In the genomic region with DNA sequence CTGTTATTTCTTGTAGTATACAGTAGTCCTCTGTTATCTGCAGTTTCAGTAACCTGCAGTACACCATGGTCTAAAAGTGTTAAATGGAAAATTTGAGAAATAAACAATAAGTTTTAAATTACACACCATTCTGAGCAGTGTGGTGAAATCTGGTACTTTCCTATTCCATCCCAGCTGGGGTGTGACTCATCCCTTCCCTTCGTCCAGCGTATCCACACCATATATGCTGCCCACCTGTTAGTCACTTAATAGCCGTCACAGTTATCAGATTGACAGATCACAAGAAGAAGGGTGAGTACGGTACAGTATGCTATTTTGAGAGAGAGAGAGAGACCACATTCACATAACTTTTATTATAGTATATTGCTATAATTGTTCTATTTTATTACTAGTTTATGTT, we compare ENCODE assay signal across 10 cellular contexts. TPM values are rescaled to one million over a fixed set of nuclear protein-coding genes. Genes with fewer than 3 reads are reported as not detected.
A peak's percentile ranks its signal among the peaks of the same experiment; 100 is the strongest.
DNase-seq lines count a peak whose midpoint lies in the region; ATAC-seq and TF ChIP-seq lines count a peak whose summit lies in the region.
"Had no signal": no experiment of that assay in that cellular context is flagged by ENCODE, and none has a peak within 500 bp of the region (broad histone marks: within the 10 kb centered on the region; RNA-seq: fewer than 3 reads in every experiment).

No MANE protein-coding gene starts in this region.

- H3K27me3 ChIP-seq in adipocyte (replicated peaks; ENCODE audit: control insufficient read depth, insufficient read depth, low read length): no peaks in the 10 kb centered on the region

- intact Hi-C loops in cardiac septum (cut with DNase I): no loop called here

- H3K27ac ChIP-seq in HEK293 (ENCODE audit: extremely low read depth, low read depth, low read length): no peak overlapping the region

- H3K36me3 ChIP-seq in HEK293 (ENCODE audit: control insufficient read depth in 2 of 2, insufficient read depth in 1 of 2, low read length in 2 of 2): no peaks in the 10 kb centered on the region; a peak in 1 of 3 replicates
- H3K36me3 ChIP-seq in adipocyte (ENCODE audit: control insufficient read depth, insufficient read depth, low read length, severe bottlenecking): peaks cover 5% of the 10 kb centered on the region

- no peaks in the 10 kb centered on the region for H3K36me3 Mint-ChIP-seq in endothelial cell (ENCODE audit: low read depth, unreplicated experiment)
- H3K36me3 Mint-ChIP-seq: natural killer cell treated with Interleukin-12 subunit alpha and Interleukin-12 subunit beta and Interleukin-15 and Interleukin-18, amount 100 ng/mL, for 72 hours had no signal

- no peaks in the 10 kb centered on the region for H3K4me1 ChIP-seq in HEK293 (ENCODE audit: control insufficient read depth, insufficient read depth, low read length)
- no peaks in the 10 kb centered on the region for H3K4me1 ChIP-seq in adipocyte (ENCODE audit: control insufficient read depth, insufficient read depth, low read length)

- no peaks in the 10 kb centered on the region for H3K9me3 ChIP-seq in HEK293 (ENCODE audit: control insufficient read depth, insufficient read depth, low read depth, low read length)
- H3K9me3 ChIP-seq in adipocyte (ENCODE audit: control insufficient read depth, low read length): no peaks in the 10 kb centered on the region

- peak; percentile 46 for DNase-seq in GM03348 (ENCODE audit: low spot score)
- DNase-seq in adipocyte (ENCODE audit: low read depth): peak; percentile 72
- no peak for DNase-seq in omental fat pad (ENCODE audit: low spot score)
- DNase-seq in endothelial cell (ENCODE audit: low spot score): no peak
- DNase-seq in cardiac septum (ENCODE audit: low spot score): no peak
- DNase-seq in T-helper 1 cell: no peak

- CTCF ChIA-PET in HEK293 (lab: Yijun Ruan, JAX): no interaction called here

- H3K9me3 Mint-ChIP-seq in endothelial cell (ENCODE audit: unreplicated experiment): no peaks in the 10 kb centered on the region
- H3K9me3 Mint-ChIP-seq: natural killer cell treated with Interleukin-12 subunit alpha and Interleukin-12 subunit beta and Interleukin-15 and Interleukin-18, amount 100 ng/mL, for 72 hours had no signal

- no peak overlapping the region for H3K27ac Mint-ChIP-seq in endothelial cell (ENCODE audit: unreplicated experiment)
- H3K27ac Mint-ChIP-seq: natural killer cell treated with Interleukin-12 subunit alpha and Interleukin-12 subunit beta and Interleukin-15 and Interleukin-18, amount 100 ng/mL, for 72 hours had no signal

- H3K4me3 ChIP-seq in HEK293 (ENCODE audit: low read depth, low read length) (no peak overlapping the region), adipocyte (ENCODE audit: low read length) (no peak overlapping the region)

- ATAC-seq in omental fat pad (ENCODE audit: low FRiP score) (peak; percentile 44), HG03196 (IDR thresholded peaks at IDR 0.05; ENCODE audit: unreplicated experiment) (no peak)

- no peaks in the 10 kb centered on the region for H3K4me1 Mint-ChIP-seq in endothelial cell (ENCODE audit: unreplicated experiment)

- no peak for TF ChIP-seq CTCF in HEK293 (tag by site-specific recombination; IDR thresholded peaks at IDR 0.05)
- TF ChIP-seq CTCF in omental fat pad (IDR thresholded peaks at IDR 0.05): no peak
- TF ChIP-seq CTCF in endothelial cell (IDR thresholded peaks at IDR 0.05; ENCODE audit: unreplicated experiment): no peak

- H3K27me3 Mint-ChIP-seq in endothelial cell (ENCODE audit: unreplicated experiment): no peaks in the 10 kb centered on the region

- H3K9ac ChIP-seq in adipocyte (ENCODE audit: low read length): no peak overlapping the region

- H3K4me3 Mint-ChIP-seq in endothelial cell (ENCODE audit: unreplicated experiment): no peak overlapping the region
- H3K4me3 Mint-ChIP-seq: natural killer cell treated with Interleukin-12 subunit alpha and Interleukin-12 subunit beta and Interleukin-15 and Interleukin-18, amount 100 ng/mL, for 72 hours had no signal

- POLR2A ChIA-PET in HEK293 (lab: Yijun Ruan, JAX): no interaction called here

TF ChIP-seq in HEK293, 187 proteins besides CTCF, POLR2A, EP300 and RAD21 (continues in another document):
- TF ChIP-seq ZNF776 (tag by site-specific recombination; IDR thresholded peaks at IDR 0.05; ENCODE audit: borderline replicate concordance): no peak
- TF ChIP-seq ZBTB26 (tag by site-specific recombination; optimal IDR thresholded peaks at IDR 0.05): no peak
- TF ChIP-seq HOXA7 (CRISPR knock-in tag; IDR thresholded peaks at IDR 0.05; ENCODE audit: borderline replicate concordance): no peak
- no peak for TF ChIP-seq ZNF10 (tag by site-specific recombination; IDR thresholded peaks at IDR 0.05)
- 0 out of 2 replicates have a peak, but pooled peaks have one; percentile 21 for TF ChIP-seq ZNF596 (tag by site-specific recombination; IDR thresholded peaks at IDR 0.05)
- no peak for TF ChIP-seq ZNF629 (tag by site-specific recombination; IDR thresholded peaks at IDR 0.05)
- no peak for TF ChIP-seq MZF1 (tag by site-specific recombination; IDR thresholded peaks at IDR 0.05; ENCODE audit: borderline replicate concordance)
- no peak for TF ChIP-seq IKZF3 (tag by site-specific recombination; IDR thresholded peaks at IDR 0.05)
- TF ChIP-seq ZNF169 (tag by site-specific recombination; IDR thresholded peaks at IDR 0.05): no peak
- TF ChIP-seq ZBTB21 (tag by site-specific recombination; IDR thresholded peaks at IDR 0.05): no peak
- TF ChIP-seq ZBTB10 (tag by site-specific recombination; IDR thresholded peaks at IDR 0.05): no peak
- TF ChIP-seq ZNF140 (tag by site-specific recombination; IDR thresholded peaks at IDR 0.05): no peak
- TF ChIP-seq SP7 (tag by site-specific recombination; IDR thresholded peaks at IDR 0.05): peak; percentile 83
- TF ChIP-seq ZIC2 (tag by site-specific recombination; IDR thresholded peaks at IDR 0.05): no peak
- TF ChIP-seq, protein P1, sequence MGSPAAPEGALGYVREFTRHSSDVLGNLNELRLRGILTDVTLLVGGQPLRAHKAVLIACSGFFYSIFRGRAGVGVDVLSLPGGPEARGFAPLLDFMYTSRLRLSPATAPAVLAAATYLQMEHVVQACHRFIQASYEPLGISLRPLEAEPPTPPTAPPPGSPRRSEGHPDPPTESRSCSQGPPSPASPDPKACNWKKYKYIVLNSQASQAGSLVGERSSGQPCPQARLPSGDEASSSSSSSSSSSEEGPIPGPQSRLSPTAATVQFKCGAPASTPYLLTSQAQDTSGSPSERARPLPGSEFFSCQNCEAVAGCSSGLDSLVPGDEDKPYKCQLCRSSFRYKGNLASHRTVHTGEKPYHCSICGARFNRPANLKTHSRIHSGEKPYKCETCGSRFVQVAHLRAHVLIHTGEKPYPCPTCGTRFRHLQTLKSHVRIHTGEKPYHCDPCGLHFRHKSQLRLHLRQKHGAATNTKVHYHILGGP (tag by site-specific recombination; IDR thresholded peaks at IDR 0.05): no peak
- TF ChIP-seq ZNF292 (tag by site-specific recombination; IDR thresholded peaks at IDR 0.05; ENCODE audit: borderline replicate concordance, low read depth): no peak
- no peak for TF ChIP-seq GLIS2 (tag by site-specific recombination; IDR thresholded peaks at IDR 0.05)
- no peak for TF ChIP-seq ZNF223 (tag by site-specific recombination; IDR thresholded peaks at IDR 0.05)
- no peak for TF ChIP-seq ZNF211 (tag by site-specific recombination; IDR thresholded peaks at IDR 0.05; ENCODE audit: low read depth)

RNA-seq across cellular contexts. Expression of gene FAM151B, which starts 28.9 kb away (rescaled TPM):
- total RNA-seq in omental fat pad (1 to 10 TPM in 3 of 4 donors, under 1 TPM in 1; 0.79 to 5.7 (median 4.1) TPM), endothelial cell (ENCODE audit: unreplicated experiment) (2.1 TPM), cardiac septum (2.1 TPM)

RNA-seq across cellular contexts. Expression of gene ANKRD34B, which starts 53.3 kb away (rescaled TPM):
- not detected for total RNA-seq in omental fat pad
- 0.62 TPM for total RNA-seq in endothelial cell (ENCODE audit: unreplicated experiment)
- total RNA-seq in cardiac septum: not detected
- total RNA-seq: natural killer cell treated with Interleukin-12 subunit alpha and Interleukin-12 subunit beta and Interleukin-15 and Interleukin-18, amount 100 ng/mL, for 72 hours; NCI-H460 had no signal

Comparison
In these comparisons a context has a peak if more than half of its experiments do, and no peak if none do; other contexts are left out.
1. DNase-seq: peak in GM03348 (single experiment) and adipocyte (single experiment); none in omental fat pad (single experiment), endothelial cell (single experiment), cardiac septum (single experiment) and T-helper 1 cell (0 of 5).